ENCODE assay signal across 1 cellular context in the genomic region with DNA sequence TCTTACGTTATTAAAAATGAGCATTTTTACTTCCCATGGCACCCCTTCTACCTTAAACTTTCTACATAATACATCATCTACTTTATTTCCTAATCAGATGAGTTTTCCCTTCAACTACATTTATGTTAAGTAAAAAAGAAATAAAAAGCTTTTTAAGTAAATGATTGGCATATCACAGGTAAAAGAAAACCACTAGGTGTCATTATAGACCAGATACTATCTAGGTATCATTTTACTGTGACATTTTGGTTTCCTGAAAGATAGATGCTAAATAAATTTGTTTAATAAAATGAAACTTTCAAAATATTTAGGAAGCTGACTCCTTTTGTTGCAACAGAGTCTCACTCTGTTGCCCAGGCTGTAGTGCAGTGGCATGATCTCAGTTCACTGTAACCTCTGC.
TF ChIP-seq lines count a peak whose summit lies in the region.

No MANE protein-coding gene starts in this region.

TF ChIP-seq in A549, 52 proteins besides CTCF, POLR2A, EP300 and RAD21:
- TF ChIP-seq TFCP2L1 (CRISPR knock-in tag; IDR thresholded peaks at IDR 0.05) (no peak), SMC3 (IDR thresholded peaks at IDR 0.05) (peak; percentile 28; the same call in 1 of the 3 replicates), FOSL2 (IDR thresholded peaks at IDR 0.05) (no peak), FOSL2 (CRISPR knock-in tag; IDR thresholded peaks at IDR 0.05) (no peak), PHF8 (IDR thresholded peaks at IDR 0.05; ENCODE audit: borderline replicate concordance, low read depth) (no peak), CEBPB (IDR thresholded peaks at IDR 0.05) (no peak), HDAC2 (IDR thresholded peaks at IDR 0.05) (no peak)
- TF ChIP-seq, protein P1, sequence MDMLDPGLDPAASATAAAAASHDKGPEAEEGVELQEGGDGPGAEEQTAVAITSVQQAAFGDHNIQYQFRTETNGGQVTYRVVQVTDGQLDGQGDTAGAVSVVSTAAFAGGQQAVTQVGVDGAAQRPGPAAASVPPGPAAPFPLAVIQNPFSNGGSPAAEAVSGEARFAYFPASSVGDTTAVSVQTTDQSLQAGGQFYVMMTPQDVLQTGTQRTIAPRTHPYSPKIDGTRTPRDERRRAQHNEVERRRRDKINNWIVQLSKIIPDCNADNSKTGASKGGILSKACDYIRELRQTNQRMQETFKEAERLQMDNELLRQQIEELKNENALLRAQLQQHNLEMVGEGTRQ (IDR thresholded peaks at IDR 0.05) = no peak
- TF ChIP-seq, protein P2, sequence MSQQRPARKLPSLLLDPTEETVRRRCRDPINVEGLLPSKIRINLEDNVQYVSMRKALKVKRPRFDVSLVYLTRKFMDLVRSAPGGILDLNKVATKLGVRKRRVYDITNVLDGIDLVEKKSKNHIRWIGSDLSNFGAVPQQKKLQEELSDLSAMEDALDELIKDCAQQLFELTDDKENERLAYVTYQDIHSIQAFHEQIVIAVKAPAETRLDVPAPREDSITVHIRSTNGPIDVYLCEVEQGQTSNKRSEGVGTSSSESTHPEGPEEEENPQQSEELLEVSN (IDR thresholded peaks at IDR 0.05; ENCODE audit: borderline replicate concordance, low read depth) = no peak
